Comparison of ENCODE assay signal across 1 cellular context in the genomic region with DNA sequence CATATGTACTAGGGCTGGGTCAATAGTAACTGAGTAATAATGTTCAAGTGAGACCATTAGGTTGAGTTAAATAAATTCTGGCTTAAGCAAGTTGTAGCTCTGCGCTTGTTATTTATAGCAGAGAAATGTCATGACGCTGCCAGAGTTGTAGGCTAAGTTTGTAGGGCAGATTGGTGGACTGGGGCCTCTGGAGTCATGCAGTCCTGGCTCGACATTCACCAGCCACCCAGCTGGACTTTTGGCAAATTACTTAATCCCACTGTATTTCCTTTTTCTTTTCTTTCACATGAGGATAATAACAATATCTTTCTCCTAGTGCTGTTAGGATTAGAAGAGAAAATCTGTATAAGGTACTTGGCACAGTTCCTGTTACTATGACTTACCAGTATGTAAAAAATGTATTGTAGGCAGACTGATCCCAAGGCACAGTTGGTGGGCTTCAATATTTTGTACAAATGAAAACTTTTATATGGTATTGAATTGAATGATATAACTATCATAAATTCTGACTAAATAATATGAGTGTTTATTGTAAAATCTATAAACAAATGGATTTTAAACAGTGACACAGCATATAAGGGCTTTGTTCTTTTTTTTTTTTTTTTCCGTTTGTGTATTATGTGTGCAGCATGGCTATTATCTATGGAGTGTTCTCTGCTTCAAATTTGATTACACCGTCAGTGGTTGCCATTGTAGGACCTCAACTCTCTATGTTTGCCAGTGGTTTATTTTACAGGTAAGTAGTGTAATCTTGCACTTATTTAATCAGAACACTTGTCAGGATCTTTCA.
TF ChIP-seq lines count a peak whose summit lies in the region.

No MANE protein-coding gene starts in this region.

TF ChIP-seq in A549, 52 proteins besides CTCF, POLR2A, EP300 and RAD21 (continued from another document):
- no peak for TF ChIP-seq MAFK (IDR thresholded peaks at IDR 0.05; ENCODE audit: partially characterized antibody)
